ENCODE assay signal across 9 cellular contexts in the genomic region with DNA sequence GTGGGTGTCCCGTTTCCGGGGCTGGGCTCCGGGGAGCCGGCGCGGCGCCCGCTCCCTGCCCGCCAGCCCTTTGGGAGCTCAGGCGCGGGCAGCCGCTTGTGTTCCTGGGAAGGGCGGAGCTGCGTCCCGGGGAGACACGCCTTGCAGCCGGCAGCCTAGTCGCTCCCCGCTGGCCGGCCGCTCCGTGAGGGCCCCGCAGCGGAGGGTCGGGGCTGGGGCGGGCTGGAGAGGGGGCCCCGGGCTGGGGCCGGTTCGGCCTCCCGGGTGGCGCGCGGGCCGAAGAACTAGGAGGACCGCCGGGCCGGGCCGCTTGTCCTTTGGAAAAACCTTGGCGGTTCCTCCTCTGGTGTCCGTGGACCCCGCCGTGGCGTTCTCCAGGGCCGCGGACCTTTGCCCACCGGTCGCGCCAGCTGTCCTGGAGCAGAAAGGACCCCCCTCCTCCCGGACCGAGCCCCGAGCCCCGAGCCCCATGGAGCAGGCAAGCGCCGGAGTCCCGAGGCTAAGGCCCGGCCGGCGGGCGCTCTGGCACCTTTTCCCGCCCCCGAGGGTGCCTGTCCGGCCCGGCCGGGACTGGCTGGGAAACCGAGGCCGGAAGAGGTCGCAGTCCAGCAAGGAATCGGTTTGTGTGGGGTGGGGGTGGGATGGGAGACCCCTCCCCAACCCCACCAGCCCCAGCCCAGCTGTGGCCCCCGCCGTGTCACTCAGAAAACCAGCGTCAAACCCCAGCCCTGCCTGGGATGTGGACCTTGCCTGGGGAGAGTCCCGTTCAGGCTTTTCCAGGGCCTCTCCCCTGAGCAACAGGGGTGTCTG. TPM values are rescaled to one million over a fixed set of nuclear protein-coding genes. Genes with fewer than 3 reads are reported as not detected.
DNase-seq lines count a peak whose midpoint lies in the region; ATAC-seq lines count a peak whose summit lies in the region.
"Had no signal": no experiment of that assay in that cellular context is flagged by ENCODE, and none has a peak within 500 bp of the region (broad histone marks: within the 10 kb centered on the region; RNA-seq: fewer than 3 reads in every experiment).

No MANE protein-coding gene starts in this region.

- peak overlapping the region; percentile 80 for H2AFZ ChIP-seq in trophoblast cell (ENCODE audit: insufficient read depth, low read length, poor library complexity)

- no peak overlapping the region for H3K27ac ChIP-seq in trophoblast cell (ENCODE audit: low read depth, low read length)

- H3K27ac Mint-ChIP-seq in activated CD4-positive, alpha-beta memory T cell treated with anti-CD3 and anti-CD28 coated beads for 36 hours = no peak overlapping the region

- ATAC-seq in Right ventricle myocardium superior (ENCODE audit: poor library complexity) = peak; percentile 96

- peak overlapping the region; percentile 15 for H2BK5ac ChIP-seq in trophoblast cell (ENCODE audit: low read depth, low read length, poor library complexity)

- H3K4ac ChIP-seq in trophoblast cell (ENCODE audit: low read depth, low read length) = peak overlapping the region; percentile 57

- peak overlapping the region; percentile 83 for H3K14ac ChIP-seq in trophoblast cell (ENCODE audit: low read length)

- peaks cover 10% of the 10 kb centered on the region for H3K79me2 ChIP-seq in trophoblast cell (ENCODE audit: control insufficient read depth, insufficient read depth, low read length, poor library complexity)

- H4K91ac ChIP-seq in trophoblast cell (ENCODE audit: low read depth, low read length) = peak overlapping the region; percentile 55

- peaks cover 10% of the 10 kb centered on the region for H3K79me1 ChIP-seq in trophoblast cell (ENCODE audit: low read length)

- H3K9me3 Mint-ChIP-seq in activated CD4-positive, alpha-beta memory T cell treated with anti-CD3 and anti-CD28 coated beads for 36 hours = no peaks in the 10 kb centered on the region

- H3K18ac ChIP-seq in trophoblast cell (ENCODE audit: low read length) = peak overlapping the region; percentile 85

- no peak overlapping the region for H2BK12ac ChIP-seq in trophoblast cell (ENCODE audit: low read length)

- H2AK5ac ChIP-seq in trophoblast cell (ENCODE audit: low read length) = no peak overlapping the region

- H3K9me3 ChIP-seq in trophoblast cell (ENCODE audit: insufficient read depth, low read depth, low read length) = peaks cover 3% of the 10 kb centered on the region

- peaks cover 4% of the 10 kb centered on the region for H3K4me1 Mint-ChIP-seq in activated CD4-positive, alpha-beta memory T cell treated with anti-CD3 and anti-CD28 coated beads for 36 hours (ENCODE audit: low read depth)

- WGBS in trophoblast cell (ENCODE audit: extremely low coverage, insufficient coverage, insufficient read length) = no CpG with 5 or more reads among the region's 72 CpGs

- POLR2A ChIA-PET in activated CD4-positive, alpha-beta memory T cell treated with anti-CD3 and anti-CD28 coated beads for 36 hours (lab: Charles Lee) = interaction anchor here (1.4 kb wide), 1 partner anchor 10 kb away, joined by 3 read pairs; no protein-coding TSS in a partner anchor

- peak overlapping the region; percentile 73 for H3K4me3 ChIP-seq in trophoblast cell (ENCODE audit: low read depth, low read length)

- peaks cover 59% of the 10 kb centered on the region for H3K27me3 Mint-ChIP-seq in activated CD4-positive, alpha-beta memory T cell treated with anti-CD3 and anti-CD28 coated beads for 36 hours

- no peaks in the 10 kb centered on the region for H3K36me3 ChIP-seq in trophoblast cell (ENCODE audit: control insufficient read depth in 1 of 2, insufficient read depth in 2 of 2, low read length in 2 of 2)

- no peak overlapping the region for H3K23ac ChIP-seq in trophoblast cell (ENCODE audit: low read length)

- CTCF ChIA-PET in activated CD4-positive, alpha-beta memory T cell treated with anti-CD3 and anti-CD28 coated beads for 36 hours (lab: Charles Lee) = no interaction called here

- peak overlapping the region; percentile 72 for H4K8ac ChIP-seq in trophoblast cell (ENCODE audit: low read depth, low read length)

- H3K4me2 ChIP-seq in trophoblast cell (ENCODE audit: low read length) = peak overlapping the region; percentile 82

- H3K4me3 Mint-ChIP-seq in activated CD4-positive, alpha-beta memory T cell treated with anti-CD3 and anti-CD28 coated beads for 36 hours = peak overlapping the region; percentile 24

- H3K36me3 Mint-ChIP-seq in activated CD4-positive, alpha-beta memory T cell treated with anti-CD3 and anti-CD28 coated beads for 36 hours = no peaks in the 10 kb centered on the region

- peaks cover 9 to 10% of the 10 kb centered on the region in 2 experiments for H3K4me1 ChIP-seq in trophoblast cell (ENCODE audit: control insufficient read depth in 1 of 2, insufficient read depth in 2 of 2, low read length in 2 of 2)

- H3K27me3 ChIP-seq in trophoblast cell (ENCODE audit: insufficient read depth, low read length) = peaks cover 4% of the 10 kb centered on the region

- peak overlapping the region; percentile 88 for H4K12ac ChIP-seq in trophoblast cell (ENCODE audit: low read depth, low read length)

- DNase-seq in NCI-H510A (lab: John Stamatoyannopoulos, UW) = peak; percentile 5
- no peak for DNase-seq in NCI-H510A treated with DMSO at 0.1 percent for 48 hours (lab: John Stamatoyannopoulos, UW)
- DNase-seq in HPDE6-E6E7 (ENCODE audit: extremely low spot score) = peak; percentile 72
- peak; percentile 30 for DNase-seq in activated CD4-positive, alpha-beta memory T cell treated with anti-CD3 and anti-CD28 coated beads for 36 hours
- peak; percentile 81 for DNase-seq in Right ventricle myocardium superior
- peak in 1 of 2 donors; percentile 46 for DNase-seq in trophoblast cell
- DNase-seq in activated CD4-positive, CD25-positive, alpha-beta regulatory T cell (lab: John Stamatoyannopoulos, UW) = no peak
- no peak for DNase-seq in NCI-H2196 (lab: John Stamatoyannopoulos, UW; ENCODE audit: unreplicated experiment)

- intact Hi-C loops in activated CD4-positive, alpha-beta memory T cell treated with anti-CD3 and anti-CD28 coated beads for 36 hours (cut with micrococcal nuclease) = loop anchor here (10.0 kb wide), 1 partner anchor 68 kb away; no protein-coding TSS in a partner anchor
- intact Hi-C loops in Right ventricle myocardium superior (cut with DNase I) = no loop called here

- peak overlapping the region; percentile 21 for H3K9ac ChIP-seq in trophoblast cell (ENCODE audit: low read length)

- peak overlapping the region; percentile 53 for H2BK120ac ChIP-seq in trophoblast cell (ENCODE audit: insufficient read depth, low read length, poor library complexity)

RNA-seq across cellular contexts. Expression of gene TBC1D3B, which starts 6.8 kb away (rescaled TPM):
- total RNA-seq in activated CD4-positive, alpha-beta memory T cell treated with anti-CD3 and anti-CD28 coated beads for 36 hours = 1 to 10 TPM; 5.6 to 8.1 TPM
- total RNA-seq in Right ventricle myocardium superior = 2.2 TPM
- polyA plus RNA-seq in trophoblast cell (2013) = 3.3 TPM in 2 replicates

RNA-seq across cellular contexts. Expression of gene CCL3L1, which starts 13.4 kb away (rescaled TPM):
- 10 to 100 TPM; 23.8 to 24.5 TPM for total RNA-seq in activated CD4-positive, alpha-beta memory T cell treated with anti-CD3 and anti-CD28 coated beads for 36 hours
- total RNA-seq in Right ventricle myocardium superior = not detected
- 2.1 and 2.5 TPM in 2 replicates for polyA plus RNA-seq in trophoblast cell (2013)

RNA-seq across cellular contexts. Expression of gene CCL4L2, which starts 27.7 kb away (rescaled TPM):
- total RNA-seq in activated CD4-positive, alpha-beta memory T cell treated with anti-CD3 and anti-CD28 coated beads for 36 hours = 10 to 100 TPM; 48.9 to 58.6 TPM
- not detected for total RNA-seq in Right ventricle myocardium superior
- 0.21 TPM in 1 of 2 replicates, not detected in the other for polyA plus RNA-seq in trophoblast cell (2013)
- total RNA-seq: subcutaneous adipose tissue had no signal

Comparison
In these comparisons a context has a peak if more than half of its experiments do, and no peak if none do; other contexts are left out.
1. DNase-seq: peak in NCI-H510A (single experiment), HPDE6-E6E7 (single experiment), activated CD4-positive, alpha-beta memory T cell treated with anti-CD3 and anti-CD28 coated beads for 36 hours (single experiment) and Right ventricle myocardium superior (single experiment); none in NCI-H510A treated with DMSO at 0.1 percent for 48 hours (single experiment), activated CD4-positive, CD25-positive, alpha-beta regulatory T cell (0 of 4) and NCI-H2196 (single experiment).
2. RNA of gene CCL3L1, which starts 13.4 kb away (total RNA-seq): 23.8 to 24.5 TPM in activated CD4-positive, alpha-beta memory T cell treated with anti-CD3 and anti-CD28 coated beads for 36 hours; not detected in Right ventricle myocardium superior (single experiment); every median in the first group is over 10 times any median in the second.